Comparison of ENCODE assay signal across 1 cellular context in the genomic region with DNA sequence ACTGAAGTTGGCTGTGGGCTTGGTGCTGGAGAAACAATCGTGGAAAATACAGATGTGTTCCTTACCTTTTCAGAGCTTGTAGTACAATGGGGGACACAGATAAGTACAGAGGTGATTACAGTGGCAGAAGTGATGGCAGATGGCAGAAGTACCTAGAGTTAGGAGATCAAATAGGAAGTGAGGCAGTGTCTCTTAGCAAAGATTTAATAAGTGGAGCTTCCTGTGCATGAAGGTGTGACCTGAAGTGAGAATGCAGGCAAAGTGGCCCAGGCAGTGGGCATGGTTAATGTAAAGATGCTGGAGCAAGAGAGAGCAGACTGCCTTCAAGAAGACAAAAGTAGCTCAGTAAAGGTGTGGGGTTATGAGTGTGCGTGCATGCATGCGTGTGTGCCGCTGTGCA.
TF ChIP-seq lines count a peak whose summit lies in the region.

No MANE protein-coding gene starts in this region.

TF ChIP-seq in HepG2, 621 proteins besides CTCF, POLR2A, EP300 and RAD21 (continued from another document):
- TF ChIP-seq, protein P1, sequence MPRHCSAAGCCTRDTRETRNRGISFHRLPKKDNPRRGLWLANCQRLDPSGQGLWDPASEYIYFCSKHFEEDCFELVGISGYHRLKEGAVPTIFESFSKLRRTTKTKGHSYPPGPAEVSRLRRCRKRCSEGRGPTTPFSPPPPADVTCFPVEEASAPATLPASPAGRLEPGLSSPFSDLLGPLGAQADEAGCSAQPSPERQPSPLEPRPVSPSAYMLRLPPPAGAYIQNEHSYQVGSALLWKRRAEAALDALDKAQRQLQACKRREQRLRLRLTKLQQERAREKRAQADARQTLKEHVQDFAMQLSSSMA (CRISPR knock-in tag; IDR thresholded peaks at IDR 0.05) = no peak
- no peak for TF ChIP-seq ZNF841 (CRISPR knock-in tag; IDR thresholded peaks at IDR 0.05; ENCODE audit: borderline replicate concordance)
- no peak for TF ChIP-seq ZNF33B (CRISPR knock-in tag; IDR thresholded peaks at IDR 0.05)
- TF ChIP-seq ZFP1 (CRISPR knock-in tag; IDR thresholded peaks at IDR 0.05) = no peak
- no peak for TF ChIP-seq ZNF607 (CRISPR knock-in tag; IDR thresholded peaks at IDR 0.05; ENCODE audit: borderline replicate concordance)
- TF ChIP-seq NFKB2 (CRISPR knock-in tag; IDR thresholded peaks at IDR 0.05; ENCODE audit: borderline replicate concordance) = no peak
TF ChIP-seq in HepG2: peak in this region for 0.
